ENCODE assay signal across 8 cellular contexts in the genomic region with DNA sequence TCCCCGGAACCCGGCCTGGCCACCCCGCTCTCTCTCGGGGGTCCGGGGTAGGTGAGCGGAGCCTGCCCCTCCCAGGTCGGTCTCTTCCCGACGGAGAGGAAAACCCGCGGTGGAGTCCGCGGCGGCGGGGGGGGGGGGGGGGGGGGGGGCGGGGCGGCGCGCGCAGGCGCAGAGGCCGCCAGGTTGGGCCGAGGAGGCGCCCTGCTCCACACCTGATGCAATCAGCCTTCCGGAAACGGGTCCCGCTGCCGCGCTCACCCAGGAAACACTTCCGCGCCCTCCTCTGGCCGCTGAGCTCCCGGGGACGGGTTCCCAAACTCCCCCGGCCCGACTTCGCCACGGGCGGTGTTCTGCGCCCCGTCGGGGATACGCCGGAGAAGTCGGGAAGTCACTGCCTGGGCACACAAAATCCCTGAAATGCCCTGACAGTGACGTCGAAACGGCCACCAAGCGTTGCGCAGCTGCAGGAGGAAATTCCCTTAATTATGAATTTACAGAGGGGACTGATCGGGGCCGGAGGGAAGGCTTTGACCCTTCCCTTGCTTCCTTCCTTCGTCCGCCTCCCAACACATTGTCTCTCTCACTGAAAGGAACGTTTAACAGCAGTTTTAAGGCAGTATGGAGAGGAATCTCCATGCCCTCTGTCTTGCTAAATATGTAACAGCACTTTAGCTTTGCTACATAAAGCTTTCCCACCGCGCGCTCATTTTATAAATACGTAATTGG. TPM values are rescaled to one million over a fixed set of nuclear protein-coding genes. Genes with fewer than 3 reads are reported as not detected.
A peak's percentile ranks its signal among the peaks of the same experiment; 100 is the strongest.
DNase-seq lines count a peak whose midpoint lies in the region; ATAC-seq and TF ChIP-seq lines count a peak whose summit lies in the region.

No MANE protein-coding gene starts in this region.

- intact Hi-C loops in activated CD8-positive, alpha-beta T cell treated with anti-CD3 and anti-CD28 coated beads for 36 hours (cut with micrococcal nuclease): no loop called here

- peaks cover 3 to 48% (median 42%) of the 10 kb centered on the region in 5 donors for H3K4me1 ChIP-seq in subcutaneous abdominal adipose tissue (ENCODE audit: control insufficient read depth in 5 of 5, insufficient read depth in 5 of 5, low read length in 5 of 5)

- H3K27me3 ChIP-seq in subcutaneous abdominal adipose tissue (ENCODE audit: control insufficient read depth in 5 of 5, insufficient read depth in 4 of 5, low read length in 5 of 5): no peaks in the 10 kb centered on the region

- no peaks in the 10 kb centered on the region for H3K9me3 Mint-ChIP-seq in activated CD8-positive, alpha-beta T cell treated with anti-CD3 and anti-CD28 coated beads for 36 hours

- CTCF ChIA-PET in activated CD8-positive, alpha-beta T cell treated with anti-CD3 and anti-CD28 coated beads for 36 hours (lab: Charles Lee): interaction anchor here (0.6 to 1.5 kb wide), 4 partner anchors 204 to 292 kb away, joined by 3 to 8 read pairs (median 4); no protein-coding TSS in a partner anchor

- H3K27ac ChIP-seq in subcutaneous abdominal adipose tissue (ENCODE audit: low read depth, low read length): peak overlapping the region; percentile 94

- H3K4me3 Mint-ChIP-seq in activated CD8-positive, alpha-beta T cell treated with anti-CD3 and anti-CD28 coated beads for 36 hours: peak overlapping the region; percentile 74

- H3K9ac ChIP-seq in subcutaneous abdominal adipose tissue (ENCODE audit: low read length in 5 of 5): peak overlapping the region; percentile 57 to 87 (median 83)

- H3K4me3 ChIP-seq in AG09309 (ENCODE audit: control insufficient read depth, low read depth, low read length): peak overlapping the region; percentile 75
- H3K4me3 ChIP-seq in subcutaneous abdominal adipose tissue (ENCODE audit: low read depth in 1 of 5, low read length in 5 of 5): peak overlapping the region; percentile 69 to 84 (median 78)

- TF ChIP-seq CTCF in AG09309 (IDR thresholded peaks at IDR 0.05; ENCODE audit: control insufficient read depth, insufficient read depth, low read depth, low read length, missing control alignments): peak; percentile 28
- peak; percentile 32 for TF ChIP-seq CTCF in activated CD8-positive, alpha-beta T cell treated with anti-CD3 and anti-CD28 coated beads for 36 hours (IDR thresholded peaks at IDR 0.05)

- no peaks in the 10 kb centered on the region for H3K9me3 ChIP-seq in subcutaneous abdominal adipose tissue (ENCODE audit: control insufficient read depth in 5 of 5, low read length in 5 of 5)

- TF ChIP-seq POLR2A in erythroblast (IDR thresholded peaks at IDR 0.05; ENCODE audit: low read length): no peak

- POLR2A ChIA-PET in activated CD8-positive, alpha-beta T cell treated with anti-CD3 and anti-CD28 coated beads for 36 hours (lab: Charles Lee): interaction anchor here (0.6 to 1.6 kb wide), 2 partner anchors 285 to 292 kb away, joined by 3 read pairs; no protein-coding TSS in a partner anchor

- peak; percentile 49 for ATAC-seq in GM18873 (IDR thresholded peaks at IDR 0.05; ENCODE audit: low FRiP score, unreplicated experiment)
- peak; percentile 46 for ATAC-seq in HG03103 (IDR thresholded peaks at IDR 0.05; ENCODE audit: low read depth, unreplicated experiment)
- peak; percentile 68 for ATAC-seq in activated CD8-positive, alpha-beta T cell treated with anti-CD3 and anti-CD28 coated beads for 36 hours

- H3K36me3 Mint-ChIP-seq in activated CD8-positive, alpha-beta T cell treated with anti-CD3 and anti-CD28 coated beads for 36 hours (ENCODE audit: low read depth): no peaks in the 10 kb centered on the region

- H3K4me1 Mint-ChIP-seq in activated CD8-positive, alpha-beta T cell treated with anti-CD3 and anti-CD28 coated beads for 36 hours (ENCODE audit: low read depth): peaks cover 17% of the 10 kb centered on the region

- peaks cover 55% of the 10 kb centered on the region for H3K27me3 Mint-ChIP-seq in activated CD8-positive, alpha-beta T cell treated with anti-CD3 and anti-CD28 coated beads for 36 hours

- no peaks in the 10 kb centered on the region for H3K36me3 ChIP-seq in subcutaneous abdominal adipose tissue (ENCODE audit: control insufficient read depth in 5 of 5, insufficient read depth in 5 of 5, low read length in 5 of 5)

- DNase-seq in AG09309 (ENCODE audit: low read depth): no peak
- peak; percentile 86 for DNase-seq in NCI-H2196 treated with DMSO at 0.1 percent for 48 hours (lab: John Stamatoyannopoulos, UW; ENCODE audit: unreplicated experiment)
- DNase-seq in activated CD8-positive, alpha-beta T cell treated with anti-CD3 and anti-CD28 coated beads for 36 hours: peak; percentile 74
- peak; percentile 41 to 59 for DNase-seq in erythroblast (lab: John Stamatoyannopoulos, UW)
- DNase-seq in myocyte (ENCODE audit: low read depth): peak; percentile 67

- peak overlapping the region; percentile 78 for H3K27ac Mint-ChIP-seq in activated CD8-positive, alpha-beta T cell treated with anti-CD3 and anti-CD28 coated beads for 36 hours

RNA-seq across cellular contexts. Expression of a gene that starts 2.1 kb away (rescaled TPM):
- 1 to 10 TPM in 1 of 2 experiments, under 1 TPM in 1; 0.89 to 2.3 TPM for total RNA-seq in activated CD8-positive, alpha-beta T cell treated with anti-CD3 and anti-CD28 coated beads for 36 hours
- 50.8 and 51.5 TPM in 2 replicates for total RNA-seq in myocyte
- 83.0 TPM for polyA plus RNA-seq in myocyte (2012)

RNA-seq across cellular contexts. Expression of a gene that starts 40.3 kb away (rescaled TPM):
- 1 to 10 TPM; 2.5 to 3.0 TPM for total RNA-seq in activated CD8-positive, alpha-beta T cell treated with anti-CD3 and anti-CD28 coated beads for 36 hours
- total RNA-seq in myocyte: 167 and 190 TPM in 2 replicates
- polyA plus RNA-seq in myocyte (2012): 310 TPM

Comparison
In these comparisons a context has a peak if more than half of its experiments do, and no peak if none do; other contexts are left out.
1. RNA of a gene that starts 2.1 kb away (total RNA-seq): 50.8 to 51.5 TPM in myocyte; 0.89 to 2.3 TPM in activated CD8-positive, alpha-beta T cell treated with anti-CD3 and anti-CD28 coated beads for 36 hours; every median in the first group is over 10 times any median in the second.
2. RNA of a gene that starts 40.3 kb away (total RNA-seq): 167 to 190 TPM in myocyte; 2.5 to 3.0 TPM in activated CD8-positive, alpha-beta T cell treated with anti-CD3 and anti-CD28 coated beads for 36 hours; every median in the first group is over 10 times any median in the second.
3. Peak in every context shown above with its lines, with median percentiles within 50 percentile points of each other: ATAC-seq.